In genomic region chr18:58178476-58178875, GRCh38 we compare ENCODE assay signal across 1 cellular context.
TF ChIP-seq lines count a peak whose summit lies in the region.

No MANE protein-coding gene starts in this region.

TF ChIP-seq in HepG2, 621 proteins besides CTCF, POLR2A, EP300 and RAD21 (continued from another document):
- TF ChIP-seq TRAFD1 (CRISPR knock-in tag; IDR thresholded peaks at IDR 0.05; ENCODE audit: borderline replicate concordance): no peak
- no peak for TF ChIP-seq ATF2 (CRISPR knock-in tag; IDR thresholded peaks at IDR 0.05)
